In the genomic region with DNA sequence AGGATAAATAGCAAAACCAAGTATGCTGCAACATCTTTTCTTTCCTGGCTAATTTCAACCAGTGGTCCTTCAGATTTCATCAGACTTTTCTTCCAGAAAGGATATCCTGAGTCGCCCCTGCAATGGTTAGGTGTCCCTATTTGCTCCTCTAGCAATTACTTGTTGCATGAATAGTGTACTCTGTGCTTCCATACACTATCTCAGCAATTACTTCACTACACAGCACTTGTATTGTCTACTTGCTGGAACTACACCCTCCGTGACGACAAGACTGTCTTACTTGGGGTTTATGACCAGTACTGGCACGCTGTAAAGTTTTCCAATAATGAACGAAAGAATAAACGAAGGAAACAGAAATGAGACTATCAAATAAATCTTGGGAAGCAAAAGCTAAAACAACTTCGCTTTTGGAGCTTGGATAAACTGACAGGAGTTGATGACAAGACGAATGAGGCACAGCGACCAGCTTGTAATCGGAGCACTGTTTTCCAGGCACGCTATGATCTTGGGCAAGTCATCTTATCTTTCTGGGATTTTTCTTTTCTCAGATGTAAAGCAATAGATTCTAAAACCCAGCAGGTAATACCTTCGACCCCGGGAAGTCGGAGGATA, we compare ENCODE assay signal across 8 cellular contexts. TPM values are rescaled to one million over a fixed set of nuclear protein-coding genes. Genes with fewer than 3 reads are reported as not detected.
A peak's percentile ranks its signal among the peaks of the same experiment; 100 is the strongest.
DNase-seq lines count a peak whose midpoint lies in the region; ATAC-seq and TF ChIP-seq lines count a peak whose summit lies in the region.
"Not testable (repeated sequence)": the region's sequence is repeated elsewhere in the genome, so short reads cannot be mapped to it uniquely, and the experiment has no call there.

No MANE protein-coding gene starts in this region.

- CTCF ChIA-PET in CD4-positive, alpha-beta memory T cell (lab: Charles Lee; ENCODE audit: partially characterized antibody) = interaction anchor here (1.4 to 2.2 kb wide), 7 partner anchors 31 to 373 kb away, joined by 3 to 10 read pairs (median 5); a partner anchor contains a TSS

- peaks cover 23 to 43% (median 36%) of the 10 kb centered on the region in 4 donors for H3K4me1 Mint-ChIP-seq in CD4-positive, alpha-beta memory T cell
- peaks cover 14% of the 10 kb centered on the region for H3K4me1 Mint-ChIP-seq in T-helper 17 cell
- H3K4me1 Mint-ChIP-seq in stimulated activated naive CD8-positive, alpha-beta T cell treated with anti-CD3 and anti-CD28 coated beads, Interleukin-15, amount 100 ng/mL, for 72 hours = peaks cover 36% of the 10 kb centered on the region

- not testable (repeated sequence) for TF ChIP-seq POLR2A in breast epithelium (IDR thresholded peaks at IDR 0.05); gastroesophageal sphincter (IDR thresholded peaks at IDR 0.05)

- peak overlapping the region; percentile 68 for H3K27ac ChIP-seq in CD4-positive, alpha-beta memory T cell (ENCODE audit: low read depth, low read length)
- H3K27ac ChIP-seq in breast epithelium (peak overlapping the region; percentile 85 to 94), gastroesophageal sphincter (peak overlapping the region; percentile 73 to 91 (median 87))

- not testable (repeated sequence) for H3K27me3 ChIP-seq in CD4-positive, alpha-beta memory T cell (ENCODE audit: insufficient read depth, low read length); MG63; breast epithelium; gastroesophageal sphincter; mucosa of stomach (ENCODE audit: control insufficient read depth, insufficient read depth, low read length)

- not testable (repeated sequence) for TF ChIP-seq CTCF in breast epithelium (IDR thresholded peaks at IDR 0.05); gastroesophageal sphincter (IDR thresholded peaks at IDR 0.05)

- H3K4me3 Mint-ChIP-seq in CD4-positive, alpha-beta memory T cell = peak overlapping the region; percentile 96 to 99 (median 98)
- peak overlapping the region; percentile 97 for H3K4me3 Mint-ChIP-seq in T-helper 17 cell
- H3K4me3 Mint-ChIP-seq in stimulated activated naive CD8-positive, alpha-beta T cell treated with anti-CD3 and anti-CD28 coated beads, Interleukin-15, amount 100 ng/mL, for 72 hours = peak overlapping the region; percentile 94 to 96

- intact Hi-C loops in CD4-positive, alpha-beta memory T cell (cut with micrococcal nuclease) = loop anchor here (1.0 to 10.0 kb wide), 9 partner anchors 34 to 741 kb away; a partner anchor contains a TSS
- intact Hi-C loops in breast epithelium (cut with DNase I; ENCODE audit: low total_unique reads) = not testable (repeated sequence)

- peaks cover 0 to 26% of the 10 kb centered on the region in 2 donors for H3K36me3 Mint-ChIP-seq in CD4-positive, alpha-beta memory T cell
- H3K36me3 Mint-ChIP-seq in T-helper 17 cell (ENCODE audit: low read depth) = not testable (repeated sequence)

- not testable (repeated sequence) for TF ChIP-seq EP300 in gastroesophageal sphincter (IDR thresholded peaks at IDR 0.05)

- H3K27me3 Mint-ChIP-seq in CD4-positive, alpha-beta memory T cell; T-helper 17 cell; stimulated activated naive CD8-positive, alpha-beta T cell treated with anti-CD3 and anti-CD28 coated beads, Interleukin-15, amount 100 ng/mL, for 72 hours: not testable (repeated sequence)

- peak overlapping the region; percentile 89 for H3K9ac ChIP-seq in mucosa of stomach (ENCODE audit: low read length)

- ATAC-seq in GM21786 (IDR thresholded peaks at IDR 0.05; ENCODE audit: unreplicated experiment) = peak; percentile 21
- ATAC-seq in T-helper 17 cell = peak; percentile 33
- ATAC-seq in gastroesophageal sphincter = not testable (repeated sequence)
- ATAC-seq in stimulated activated naive CD8-positive, alpha-beta T cell treated with anti-CD3 and anti-CD28 coated beads, Interleukin-15, amount 100 ng/mL, for 72 hours = peak; percentile 29

- 1 to 4% methylated on average over 7 to 11 of the region's 14 CpGs for WGBS in gastroesophageal sphincter (ENCODE audit: low coverage in 1 of 2), 2 donors

- POLR2A ChIA-PET in CD4-positive, alpha-beta memory T cell (lab: Charles Lee; ENCODE audit: partially characterized antibody) = interaction anchor here (1.8 to 3.1 kb wide), 7 partner anchors 34 to 741 kb away, joined by 6 to 18 read pairs (median 9); a partner anchor contains a TSS

- H3K4me3 ChIP-seq in CD4-positive, alpha-beta memory T cell (ENCODE audit: low read length in 2 of 2) = peak overlapping the region; percentile 82 to 94
- peak overlapping the region; percentile 85 for H3K4me3 ChIP-seq in MG63
- peak overlapping the region; percentile 77 to 92 (median 82) for H3K4me3 ChIP-seq in breast epithelium
- peak overlapping the region; percentile 78 to 83 for H3K4me3 ChIP-seq in gastroesophageal sphincter
- peak overlapping the region; percentile 99 for H3K4me3 ChIP-seq in mucosa of stomach (ENCODE audit: low read length)

- H3K4me1 ChIP-seq in CD4-positive, alpha-beta memory T cell (ENCODE audit: insufficient read depth, low read length) = peaks cover 28% of the 10 kb centered on the region
- not testable (repeated sequence) for H3K4me1 ChIP-seq in breast epithelium; mucosa of stomach (ENCODE audit: control insufficient read depth, insufficient read depth, low read length)
- H3K4me1 ChIP-seq in gastroesophageal sphincter = peaks cover 0 to 41% (median 10%) of the 10 kb centered on the region in 3 donors

- peak in 3 of 5 donors; percentile 20 to 31 (median 29) for DNase-seq in CD4-positive, alpha-beta memory T cell
- not testable (repeated sequence) for DNase-seq in MG63; T-helper 17 cell; breast epithelium (ENCODE audit: low spot score in 2 of 2); stimulated activated naive CD8-positive, alpha-beta T cell treated with anti-CD3 and anti-CD28 coated beads, Interleukin-15, amount 100 ng/mL, for 72 hours

- H3K9me3 Mint-ChIP-seq in CD4-positive, alpha-beta memory T cell; stimulated activated naive CD8-positive, alpha-beta T cell treated with anti-CD3 and anti-CD28 coated beads, Interleukin-15, amount 100 ng/mL, for 72 hours: not testable (repeated sequence)

- H3K9me3 ChIP-seq in CD4-positive, alpha-beta memory T cell (ENCODE audit: control insufficient read depth in 1 of 2, low read length in 2 of 2); MG63; T-helper 17 cell (ENCODE audit: control insufficient read depth, low read length, poor library complexity, severe bottlenecking); breast epithelium; gastroesophageal sphincter; mucosa of stomach (ENCODE audit: control insufficient read depth, low read length): not testable (repeated sequence)

- H3K27ac Mint-ChIP-seq in CD4-positive, alpha-beta memory T cell = peak overlapping the region; percentile 94 to 99 (median 97)
- peak overlapping the region; percentile 98 for H3K27ac Mint-ChIP-seq in T-helper 17 cell
- H3K27ac Mint-ChIP-seq in stimulated activated naive CD8-positive, alpha-beta T cell treated with anti-CD3 and anti-CD28 coated beads, Interleukin-15, amount 100 ng/mL, for 72 hours = peak overlapping the region; percentile 95

- H3K36me3 ChIP-seq in CD4-positive, alpha-beta memory T cell (ENCODE audit: insufficient read depth, low read length); MG63; breast epithelium; gastroesophageal sphincter; mucosa of stomach (ENCODE audit: control insufficient read depth, insufficient read depth, low read length): not testable (repeated sequence)

RNA-seq across cellular contexts. Expression of a gene that starts 34.3 kb away (rescaled TPM):
- 1 to 10 TPM; 6.4 to 8.2 TPM for total RNA-seq in CD4-positive, alpha-beta memory T cell
- polyA plus RNA-seq in CD4-positive, alpha-beta memory T cell = 1 to 10 TPM; 3.4 to 7.3 TPM
- total RNA-seq in MG63 (2014; rRNA removed; shearing (Covaris generic); ENCODE audit: low replicate concordance) = 6.7 and 6.9 TPM in 2 replicates
- 1 to 10 TPM; 6.8 to 8.5 TPM for total RNA-seq in T-helper 17 cell
- 10 to 100 TPM; 12.5 to 16.8 (median 16.7) TPM for total RNA-seq in breast epithelium
- 10 to 100 TPM in 2 of 4 donors, 1 to 10 TPM in 2; 7.0 to 13.5 (median 10.5) TPM for total RNA-seq in gastroesophageal sphincter
